In genomic region chr3:144031938-144032337, GRCh38 we compare ENCODE assay signal across 14 cellular contexts.
DNase-seq lines count a peak whose midpoint lies in the region; ATAC-seq and TF ChIP-seq lines count a peak whose summit lies in the region.
"Had no signal": no experiment of that assay in that cellular context is flagged by ENCODE, and none has a peak within 500 bp of the region (broad histone marks: within the 10 kb centered on the region; RNA-seq: fewer than 3 reads in every experiment).

No MANE protein-coding gene starts in this region.

- ATAC-seq in Right ventricle myocardium superior (ENCODE audit: poor library complexity): peak; percentile 60
- ATAC-seq in HG03097 (IDR thresholded peaks at IDR 0.05; ENCODE audit: low FRiP score, unreplicated experiment): no peak
- ATAC-seq in HG03520 (IDR thresholded peaks at IDR 0.05; ENCODE audit: unreplicated experiment): no peak
- no peak for ATAC-seq in activated naive CD4-positive, alpha-beta T cell treated with anti-CD3 and anti-CD28 coated beads, Interleukin-2, amount 50 U/mL, for 72 hours
- no peak for ATAC-seq in activated CD4-positive, CD25-positive, alpha-beta regulatory T cell treated with anti-CD3 and anti-CD28 coated beads, Interleukin-2, amount 50 U/mL, for 24 hours

- no peak overlapping the region for H3K4me3 ChIP-seq in GM06990 (replicated peaks; ENCODE audit: low read depth, low read length)
- H3K4me3 ChIP-seq in astrocyte of the spinal cord (ENCODE audit: low read depth, low read length): no peak overlapping the region
- H3K4me3 ChIP-seq: SK-N-MC had no signal

- DNase-seq in GM06990 (ENCODE audit: extremely low read depth, insufficient read length) (peak; percentile 13), astrocyte of the spinal cord (ENCODE audit: low read depth, low spot score) (peak; percentile 56), Right ventricle myocardium superior (peak; percentile 57), pons (ENCODE audit: low spot score) (peak; percentile 99)
- no peak for DNase-seq in activated naive CD4-positive, alpha-beta T cell treated with anti-CD3 and anti-CD28 coated beads, Interleukin-2, amount 50 U/mL, for 72 hours (ENCODE audit: low spot score in 2 of 2)
- DNase-seq: activated CD4-positive, alpha-beta T cell treated with anti-CD3 and anti-CD28 coated beads, Interleukin-2, amount 10 ng/mL, durations not matched to agents 24 days and 14 days; activated effector memory CD4-positive, alpha-beta T cell treated with Interleukin-2 at 50 U/mL for 16 hours; KG1; NCI-H2227 treated with DMSO at 0.1 percent for 48 hours; stimulated activated naive CD4-positive, alpha-beta T cell treated with Interleukin-2 at 50 U/mL for 16 hours had no signal

- no peaks in the 10 kb centered on the region for H3K36me3 Mint-ChIP-seq in activated naive CD4-positive, alpha-beta T cell treated with anti-CD3 and anti-CD28 coated beads, Interleukin-2, amount 50 U/mL, for 72 hours

- in situ Hi-C loops in astrocyte of the spinal cord (cut with HindIII; ENCODE audit: low sequenced_read_pairs): no loop called here

- no peak overlapping the region for H3K27ac Mint-ChIP-seq in activated naive CD4-positive, alpha-beta T cell treated with anti-CD3 and anti-CD28 coated beads, Interleukin-2, amount 50 U/mL, for 72 hours
- H3K27ac Mint-ChIP-seq: activated CD4-positive, alpha-beta T cell treated with anti-CD3 and anti-CD28 coated beads, Interleukin-2, amount 10 ng/mL, durations not matched to agents 24 days and 14 days had no signal

- no peaks in the 10 kb centered on the region for H3K27me3 ChIP-seq in GM06990 (replicated peaks; ENCODE audit: control insufficient read depth, insufficient read depth, low read length)

- H3K36me3 ChIP-seq in GM06990 (ENCODE audit: control insufficient read depth, insufficient read depth, low read length): no peaks in the 10 kb centered on the region

- H3K9me3 Mint-ChIP-seq in activated naive CD4-positive, alpha-beta T cell treated with anti-CD3 and anti-CD28 coated beads, Interleukin-2, amount 50 U/mL, for 72 hours: no peaks in the 10 kb centered on the region
- H3K9me3 Mint-ChIP-seq: activated CD4-positive, alpha-beta T cell treated with anti-CD3 and anti-CD28 coated beads, Interleukin-2, amount 10 ng/mL, durations not matched to agents 24 days and 14 days had no signal

- intact Hi-C loops in Right ventricle myocardium superior (cut with DNase I): no loop called here

- TF ChIP-seq CTCF in GM06990 (IDR thresholded peaks at IDR 0.05; ENCODE audit: insufficient read depth, low read length, poor library complexity, severe bottlenecking) (no peak), astrocyte of the spinal cord (IDR thresholded peaks at IDR 0.05; ENCODE audit: low read depth, low read length) (no peak)

Comparison
In these comparisons a context has a peak if more than half of its experiments do, and no peak if none do; other contexts are left out.
1. DNase-seq: peak in GM06990 (single experiment), astrocyte of the spinal cord (single experiment), Right ventricle myocardium superior (single experiment) and pons (single experiment); none in activated naive CD4-positive, alpha-beta T cell treated with anti-CD3 and anti-CD28 coated beads, Interleukin-2, amount 50 U/mL, for 72 hours (0 of 2).